ENCODE assay signal across 8 cellular contexts in the genomic region with DNA sequence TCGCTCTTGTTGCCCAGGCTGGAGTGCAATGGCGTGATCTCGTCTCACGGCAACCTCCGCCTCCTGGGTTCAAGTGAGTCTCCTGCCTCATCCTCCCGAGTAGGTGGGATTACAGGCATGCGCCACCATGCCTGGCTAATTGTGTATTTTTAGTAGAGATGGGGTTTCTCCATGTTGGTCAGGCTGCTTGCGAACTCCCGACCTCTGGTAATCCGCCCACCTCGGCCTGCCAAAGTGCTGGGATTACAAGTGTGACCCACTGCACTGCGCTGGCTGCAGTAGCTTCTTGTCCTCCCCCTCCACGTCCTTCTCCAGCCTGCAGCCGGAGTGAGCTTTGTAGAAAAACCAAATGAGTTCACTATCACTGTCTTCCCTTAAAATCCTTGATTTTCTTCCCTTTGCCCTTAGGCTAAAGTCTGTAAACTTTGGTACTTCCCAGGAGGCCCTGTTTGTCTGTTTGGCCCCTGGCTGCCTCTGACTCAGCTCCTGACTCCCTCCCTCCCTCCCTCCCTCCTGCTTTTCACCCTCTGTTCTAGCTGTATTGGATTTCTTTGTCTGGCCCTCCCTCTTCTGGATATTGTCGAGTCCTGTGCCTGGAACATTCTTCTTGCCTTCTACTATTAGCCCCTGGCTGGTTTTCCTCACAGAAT. TPM values are rescaled to one million over a fixed set of nuclear protein-coding genes. Genes with fewer than 3 reads are reported as not detected.
DNase-seq lines count a peak whose midpoint lies in the region; ATAC-seq lines count a peak whose summit lies in the region.

No MANE protein-coding gene starts in this region.

- H3K27ac ChIP-seq in ectodermal cell (ENCODE audit: insufficient read depth, low read depth, low read length, poor library complexity, severe bottlenecking), result peak overlapping the region; percentile 85

- peaks cover 6% of the 10 kb centered on the region for H3K36me3 ChIP-seq in ectodermal cell (ENCODE audit: control insufficient read depth, insufficient read depth, low read length)

- 70 to 73% methylated on average over 15 of the region's 15 CpGs for WGBS in ectodermal cell, 2 experiments

- DNase-seq in EL (peak; percentile 92), NCI-H526 treated with DMSO at 0.1 percent for 48 hours (lab: John Stamatoyannopoulos, UW) (peak; percentile 52), mucosa of gallbladder (ENCODE audit: low spot score) (peak; percentile 83), NCI-H128 (lab: John Stamatoyannopoulos, UW; ENCODE audit: unreplicated experiment) (no peak)
- no peak for DNase-seq in stimulated activated CD4-positive, alpha-beta T cell treated with anti-CD3 and anti-CD28 coated beads, Interleukin-2, amount 100 ng/mL, for 24 hours

- no peak overlapping the region for H3K4me3 ChIP-seq in ectodermal cell (ENCODE audit: insufficient read depth, low read depth, low read length)

- H3K9me3 ChIP-seq in ectodermal cell (ENCODE audit: control insufficient read depth, low read length), result no peaks in the 10 kb centered on the region

- no peaks in the 10 kb centered on the region for H3K27me3 ChIP-seq in ectodermal cell (ENCODE audit: control insufficient read depth, insufficient read depth, low read length, poor library complexity, severe bottlenecking)

- peaks cover 31% of the 10 kb centered on the region for H3K4me1 ChIP-seq in ectodermal cell (ENCODE audit: control insufficient read depth, insufficient read depth, low read length)

- ATAC-seq in GM21390 (IDR thresholded peaks at IDR 0.05; ENCODE audit: unreplicated experiment) (no peak), HG03175 (IDR thresholded peaks at IDR 0.05; ENCODE audit: unreplicated experiment) (no peak)

RNA-seq across cellular contexts. Expression of a gene that starts 12.9 kb away (rescaled TPM):
- 19.1 TPM for polyA plus RNA-seq in ectodermal cell (2013, experiment 1 of 4)
- 22.5 TPM for polyA plus RNA-seq in ectodermal cell (2013, experiment 2 of 4)
- 9.5 TPM for polyA plus RNA-seq in ectodermal cell (2013, experiment 3 of 4)
- 10.8 TPM for polyA plus RNA-seq in ectodermal cell (2013, experiment 4 of 4)
- 41.1 TPM for total RNA-seq in mucosa of gallbladder

RNA-seq across cellular contexts. Expression of a gene that starts 50.6 kb away (rescaled TPM):
- 21.6 TPM for polyA plus RNA-seq in ectodermal cell (2013, experiment 1 of 4)
- 20.5 TPM for polyA plus RNA-seq in ectodermal cell (2013, experiment 2 of 4)
- polyA plus RNA-seq in ectodermal cell (2013, experiment 3 of 4), result 18.2 TPM
- polyA plus RNA-seq in ectodermal cell (2013, experiment 4 of 4), result 18.8 TPM
- 8.2 TPM for total RNA-seq in mucosa of gallbladder

RNA-seq across cellular contexts. Expression of a gene that starts 52.9 kb away (rescaled TPM):
- 2.6 TPM for polyA plus RNA-seq in ectodermal cell (2013, experiment 1 of 4)
- polyA plus RNA-seq in ectodermal cell (2013, experiment 2 of 4), result 1.9 TPM
- 1.5 TPM for polyA plus RNA-seq in ectodermal cell (2013, experiment 3 of 4)
- 2.1 TPM for polyA plus RNA-seq in ectodermal cell (2013, experiment 4 of 4)
- total RNA-seq in mucosa of gallbladder, result 6.4 TPM

Comparison
In these comparisons a context has a peak if more than half of its experiments do, and no peak if none do; other contexts are left out.
1. DNase-seq: peak in EL (single experiment), NCI-H526 treated with DMSO at 0.1 percent for 48 hours (single experiment) and mucosa of gallbladder (single experiment); none in NCI-H128 (single experiment) and stimulated activated CD4-positive, alpha-beta T cell treated with anti-CD3 and anti-CD28 coated beads, Interleukin-2, amount 100 ng/mL, for 24 hours (0 of 2).